Comparison of ENCODE assay signal across 25 cellular contexts in genomic region chr5:1836891-1837880, GRCh38. TPM values are rescaled to one million over a fixed set of nuclear protein-coding genes. Genes with fewer than 3 reads are reported as not detected.
"Had no signal": no experiment of that assay in that cellular context is flagged by ENCODE, and none has a peak within 500 bp of the region (broad histone marks: within the 10 kb centered on the region; RNA-seq: fewer than 3 reads in every experiment).

No MANE protein-coding gene starts in this region.

- H3K9me3 Mint-ChIP-seq: memory B cell; stimulated activated naive B cell treated with anti-CD40 and anti-IgM and Interleukin-4, amounts not matched to agents 10 μg/mL and 1 μg/mL and 100 μg/mL, for 72 hours had no signal

- H3K27ac Mint-ChIP-seq: activated naive CD8-positive, alpha-beta T cell; memory B cell; stimulated activated naive B cell treated with anti-CD40 and anti-IgM and Interleukin-4, amounts not matched to agents 10 μg/mL and 1 μg/mL and 100 μg/mL, for 72 hours had no signal

- H3K4me1 Mint-ChIP-seq: memory B cell; stimulated activated naive B cell treated with anti-CD40 and anti-IgM and Interleukin-4, amounts not matched to agents 10 μg/mL and 1 μg/mL and 100 μg/mL, for 72 hours had no signal

- H3K36me3 Mint-ChIP-seq: activated naive CD8-positive, alpha-beta T cell; memory B cell; stimulated activated naive B cell treated with anti-CD40 and anti-IgM and Interleukin-4, amounts not matched to agents 10 μg/mL and 1 μg/mL and 100 μg/mL, for 72 hours had no signal

- H3K27me3 ChIP-seq: ovary had no signal

- DNase-seq: activated CD4-positive, alpha-beta T cell treated with anti-CD3 and anti-CD28 coated beads for 1 hour; activated CD4-positive, alpha-beta T cell treated with anti-CD3 and anti-CD28 coated beads, Interleukin-2, amount 50 U/mL, for 4 hours; activated gamma-delta T cell; foreskin keratinocyte; hypothalamus; islet precursor cell; ovary; psoas muscle; stimulated activated CD4-positive, alpha-beta T cell treated with anti-CD3 and anti-CD28 coated beads, Interleukin-4, amount 100 ng/mL, for 4 hours; stimulated activated naive B cell treated with anti-CD40 and anti-IgM and Interleukin-4, amounts not matched to agents 10 μg/mL and 1 μg/mL and 100 μg/mL, for 72 hours; SW 1271; T-helper 2 cell had no signal

- H3K9me3 ChIP-seq: left lung, ovary, psoas muscle had no signal

- H3K36me3 ChIP-seq: left lung, ovary had no signal

- H3K27ac ChIP-seq: foreskin keratinocyte, left lung, ovary, psoas muscle, VCaP had no signal

- ATAC-seq: foreskin keratinocyte; left lung; psoas muscle; sciatic nerve; stimulated activated naive B cell treated with anti-CD40 and anti-IgM and Interleukin-4, amounts not matched to agents 10 μg/mL and 1 μg/mL and 100 μg/mL, for 72 hours had no signal

- H3K4me3 ChIP-seq: left lung, ovary, psoas muscle, smooth muscle cell had no signal

- H3K4me3 Mint-ChIP-seq: activated naive CD8-positive, alpha-beta T cell; memory B cell; stimulated activated naive B cell treated with anti-CD40 and anti-IgM and Interleukin-4, amounts not matched to agents 10 μg/mL and 1 μg/mL and 100 μg/mL, for 72 hours had no signal

- FAIRE-seq: colon had no signal

- H3K4me2 ChIP-seq: smooth muscle cell had no signal

- H3K4me1 ChIP-seq: foreskin keratinocyte, left lung, psoas muscle had no signal

RNA-seq across cellular contexts. Expression of gene IRX4, which starts 45.5 kb away (rescaled TPM):
- total RNA-seq: activated CD8-positive, alpha-beta memory T cell treated with anti-CD3 and anti-CD28 coated beads for 36 hours; epithelial cell of proximal tubule; fibroblast of lung; left lung; mononuclear cell; sciatic nerve; urinary bladder had no signal
- polyA plus RNA-seq: fibroblast of lung, neural cell, ovary, urinary bladder had no signal
